8 cellular contexts compared by ENCODE assay signal in genomic region chr2:190804182-190804795, GRCh38.
DNase-seq lines count a peak whose midpoint lies in the region; ATAC-seq and TF ChIP-seq lines count a peak whose summit lies in the region.

No MANE protein-coding gene starts in this region.

- no peak overlapping the region for H3K27ac ChIP-seq in AG04450 (ENCODE audit: low read depth, low read length)
- no peak overlapping the region for H3K27ac ChIP-seq in right lobe of liver

- peaks cover 0 to 7% (median 0%) of the 10 kb centered on the region in 4 donors for H3K4me1 ChIP-seq in right lobe of liver

- H3K4me3 ChIP-seq in AG04450 (ENCODE audit: low read depth, low read length) (no peak overlapping the region), right lobe of liver (no peak overlapping the region)

- no peaks in the 10 kb centered on the region for H3K36me3 ChIP-seq in right lobe of liver

- DNase-seq in AG04450 (ENCODE audit: low read depth, low spot score) (no peak), GM20000 (ENCODE audit: low spot score) (no peak), astrocyte of the hippocampus (ENCODE audit: low read depth, low spot score) (peak; percentile 35), right lobe of liver (no peak), islet precursor cell (no peak), NK-92 (lab: John Stamatoyannopoulos, UW; ENCODE audit: unreplicated experiment) (no peak), GDM1 (lab: John Stamatoyannopoulos, UW) (no peak), NCI-H1930 (lab: John Stamatoyannopoulos, UW) (no peak)

- H3K9me3 ChIP-seq in AG04450 (ENCODE audit: control insufficient read depth, insufficient read depth, low read length) = no peaks in the 10 kb centered on the region
- H3K9me3 ChIP-seq in right lobe of liver = no peaks in the 10 kb centered on the region

- 36% methylated on average over 5 of the region's 5 CpGs for WGBS in right lobe of liver (ENCODE audit: insufficient coverage, low coverage, low lambda C conversion rate, missing lambda C conversion rate)

- peak in 1 of 4 donors; percentile 29 for ATAC-seq in right lobe of liver

- CTCF ChIA-PET in AG04450 (lab: Charles Lee) = interaction anchor here (1.0 to 2.2 kb wide), 9 partner anchors 8 to 716 kb away, joined by 3 to 12 read pairs (median 4); no protein-coding TSS in a partner anchor

- intact Hi-C loops in right lobe of liver (cut with DNase I) = no loop called here

- no peaks in the 10 kb centered on the region for H3K27me3 ChIP-seq in AG04450 (ENCODE audit: control insufficient read depth, insufficient read depth, low read length)
- no peaks in the 10 kb centered on the region for H3K27me3 ChIP-seq in right lobe of liver

- TF ChIP-seq POLR2A in right lobe of liver (IDR thresholded peaks at IDR 0.05) = no peak

- POLR2A ChIA-PET in AG04450 (lab: Yijun Ruan, JAX) = no interaction called here

- TF ChIP-seq CTCF in AG04450 (IDR thresholded peaks at IDR 0.05; ENCODE audit: low read depth, low read length) = peak; percentile 67
- TF ChIP-seq CTCF in GM20000 (IDR thresholded peaks at IDR 0.05; ENCODE audit: extremely low read depth, missing control alignments) = peak; percentile 31
- peak; percentile 50 to 67 (median 56) for TF ChIP-seq CTCF in right lobe of liver (IDR thresholded peaks at IDR 0.05)
